19 cellular contexts compared by ENCODE assay signal in genomic region chr1:110228853-110229252, GRCh38. TPM values are rescaled to one million over a fixed set of nuclear protein-coding genes. Genes with fewer than 3 reads are reported as not detected.
A peak's percentile ranks its signal among the peaks of the same experiment; 100 is the strongest.
DNase-seq lines count a peak whose midpoint lies in the region; ATAC-seq and TF ChIP-seq lines count a peak whose summit lies in the region.
"Had no signal": no experiment of that assay in that cellular context is flagged by ENCODE, and none has a peak within 500 bp of the region (broad histone marks: within the 10 kb centered on the region; RNA-seq: fewer than 3 reads in every experiment).

No MANE protein-coding gene starts in this region.

- H3K79me1 ChIP-seq in H9 (ENCODE audit: insufficient read depth, low read depth, low read length, poor library complexity, severe bottlenecking): no peaks in the 10 kb centered on the region

- no peak overlapping the region for H3T11ph ChIP-seq in H9 (ENCODE audit: low read length)

- H3K14ac ChIP-seq in H9 (ENCODE audit: insufficient read depth, low read length): no peak overlapping the region; the same call in 1 of the 2 replicates

- H3K27ac ChIP-seq in H9 (ENCODE audit: insufficient read length, low read depth, low read length) (no peak overlapping the region), angular gyrus (ENCODE audit: low read depth, low read length) (peak overlapping the region; percentile 26), gastrocnemius medialis (peak overlapping the region in 3 of 4 donors; percentile 15 to 68 (median 52)), brain microvascular endothelial cell (no peak overlapping the region)
- no peak overlapping the region for H3K27ac ChIP-seq in CD4-positive, alpha-beta T cell (ENCODE audit: low read depth, low read length)
- H3K27ac ChIP-seq: BLaER1 treated with 17β-estradiol and CSF1 and Interleukin-3, amounts not matched to agents 10 nM and 100 nM had no signal

- no peaks in the 10 kb centered on the region for H3K27me3 Mint-ChIP-seq in H9 (ENCODE audit: low read depth)
- H3K27me3 Mint-ChIP-seq in CD4-positive, alpha-beta T cell: no peaks in the 10 kb centered on the region

- peaks cover 0 to 8% (median 4%) of the 10 kb centered on the region in 3 experiments; a peak in 6 of 7 replicates for H3K36me3 Mint-ChIP-seq in H9 (ENCODE audit: insufficient read depth in 1 of 3, low read depth in 3 of 3)
- peaks cover 16% of the 10 kb centered on the region for H3K36me3 Mint-ChIP-seq in CD4-positive, alpha-beta T cell (ENCODE audit: low read depth)

- no peak overlapping the region for H2AFZ ChIP-seq in H9 (ENCODE audit: low read length)

- no peaks in the 10 kb centered on the region; a peak in 1 of 5 replicates for H3K9me3 Mint-ChIP-seq in H9
- no peaks in the 10 kb centered on the region for H3K9me3 Mint-ChIP-seq in CD4-positive, alpha-beta T cell
- H3K9me3 Mint-ChIP-seq: CD8-positive, alpha-beta T cell had no signal

- no peak overlapping the region for H4K8ac ChIP-seq in H9 (replicated peaks; ENCODE audit: insufficient read length, low read depth, low read length)

- H3K23ac ChIP-seq in H9 (ENCODE audit: insufficient read length, low read depth, low read length): no peak overlapping the region

- no peak overlapping the region for H4K5ac ChIP-seq in H9 (ENCODE audit: insufficient read length, low read depth, low read length)

- in situ Hi-C loops in gastrocnemius medialis (cut with MboI; ENCODE audit: low sequenced_read_pairs in 4 of 4) (no loop called here), GM13976 (cut with MboI; ENCODE audit: low sequenced_read_pairs, unreplicated experiment) (no loop called here), brain microvascular endothelial cell (cut with HindIII; ENCODE audit: low pct_ligation_motif_present, low sequenced_read_pairs) (no loop called here)

- peak overlapping the region in 2 of 3 experiments; percentile 73 to 79; a peak in 2 of 7 replicates for H3K27ac Mint-ChIP-seq in H9
- no peak overlapping the region for H3K27ac Mint-ChIP-seq in CD4-positive, alpha-beta T cell
- H3K27ac Mint-ChIP-seq: CD8-positive, alpha-beta T cell had no signal

- no peak overlapping the region for H3K18ac ChIP-seq in H9 (ENCODE audit: insufficient read length, low read depth, low read length)

- H2BK12ac ChIP-seq in H9 (ENCODE audit: insufficient read length, low read depth, low read length): no peak overlapping the region

- no peak overlapping the region for H3K4me2 ChIP-seq in H9 (ENCODE audit: insufficient read depth, insufficient read length, low read length)
- H3K4me2 ChIP-seq: BLaER1 treated with 17β-estradiol and CSF1 and Interleukin-3, amounts not matched to agents 10 nM and 100 nM had no signal

- CTCF ChIA-PET in CD4-positive, alpha-beta T cell (lab: Charles Lee): no interaction called here

- no peaks in the 10 kb centered on the region for H3K23me2 ChIP-seq in H9 (ENCODE audit: insufficient read length, low read depth, low read length, poor library complexity, severe bottlenecking)

- no peak for TF ChIP-seq POLR2A in gastrocnemius medialis (IDR thresholded peaks at IDR 0.05)

- POLR2A ChIA-PET in CD4-positive, alpha-beta T cell (lab: Charles Lee): no interaction called here

- no peak overlapping the region for H3K4ac ChIP-seq in H9 (ENCODE audit: low read depth, low read length)

- no peak overlapping the region for H2AK5ac ChIP-seq in H9 (ENCODE audit: insufficient read length, low read length)

- no peak overlapping the region for H2BK15ac ChIP-seq in H9 (ENCODE audit: low read depth, low read length)

- peaks cover 7% of the 10 kb centered on the region for H3K9me3 ChIP-seq in H9 (ENCODE audit: control insufficient read depth, low read depth, low read length)
- H3K9me3 ChIP-seq in gastrocnemius medialis: no peaks in the 10 kb centered on the region
- H3K9me3 ChIP-seq in CD4-positive, alpha-beta T cell (ENCODE audit: control insufficient read depth, low read length): no peaks in the 10 kb centered on the region
- H3K9me3 ChIP-seq: BLaER1 treated with 17β-estradiol and CSF1 and Interleukin-3, amounts not matched to agents 10 nM and 100 nM; MG63 had no signal

- peaks cover 15 to 22% of the 10 kb centered on the region in 2 experiments for H3K4me1 Mint-ChIP-seq in H9
- no peaks in the 10 kb centered on the region for H3K4me1 Mint-ChIP-seq in CD4-positive, alpha-beta T cell (ENCODE audit: low read depth)

- no peak overlapping the region for H2BK120ac ChIP-seq in H9 (ENCODE audit: low read depth, low read length, poor library complexity, severe bottlenecking)

- H3K27me3 ChIP-seq in H9 (ENCODE audit: insufficient read depth, low read length): no peaks in the 10 kb centered on the region
- no peaks in the 10 kb centered on the region for H3K27me3 ChIP-seq in gastrocnemius medialis
- H3K27me3 ChIP-seq in brain microvascular endothelial cell (replicated peaks): no peaks in the 10 kb centered on the region
- H3K27me3 ChIP-seq in CD4-positive, alpha-beta T cell (ENCODE audit: control insufficient read depth, insufficient read depth, low read length): no peaks in the 10 kb centered on the region
- H3K27me3 ChIP-seq: BLaER1 treated with 17β-estradiol and CSF1 and Interleukin-3, amounts not matched to agents 10 nM and 100 nM; MG63 had no signal

- TF ChIP-seq CTCF in H9 (conservative IDR thresholded peaks at IDR 0.05) (no peak), gastrocnemius medialis (IDR thresholded peaks at IDR 0.05 in 4 of 5, conservative IDR thresholded peaks at IDR 0.05 in 1 of 5) (no peak), GM13976 (IDR thresholded peaks at IDR 0.05; ENCODE audit: borderline replicate concordance, control extremely low read depth, extremely low read depth, insufficient read depth, missing control alignments) (no peak), brain microvascular endothelial cell (IDR thresholded peaks at IDR 0.05; ENCODE audit: low read depth, low read length, missing control alignments) (no peak)
- no peak for TF ChIP-seq CTCF in CD4-positive, alpha-beta T cell (IDR thresholded peaks at IDR 0.05)

- H3K56ac ChIP-seq in H9 (ENCODE audit: insufficient read length, low read depth, low read length): no peak overlapping the region

- H3K36me3 ChIP-seq in gastrocnemius medialis: no peaks in the 10 kb centered on the region
- H3K36me3 ChIP-seq in brain microvascular endothelial cell (replicated peaks): no peaks in the 10 kb centered on the region

- intact Hi-C loops in gastrocnemius medialis (cut with DNase I; ENCODE audit: low total_unique reads): no loop called here
- intact Hi-C loops in CD4-positive, alpha-beta T cell (cut with DNase I, micrococcal nuclease): no loop called here

- H3K79me2 ChIP-seq in H9 (ENCODE audit: insufficient read depth, low read length): no peaks in the 10 kb centered on the region

- ATAC-seq in esophagus mucosa: peak; percentile 39
- no peak for ATAC-seq in gastrocnemius medialis
- ATAC-seq in CD4-positive, alpha-beta T cell (ENCODE audit: poor library complexity): no peak
- ATAC-seq: CD8-positive, alpha-beta T cell; GM12878 had no signal

- H3K4me1 ChIP-seq in H9 (ENCODE audit: insufficient read depth, low read length): no peaks in the 10 kb centered on the region
- H3K4me1 ChIP-seq in gastrocnemius medialis: no peaks in the 10 kb centered on the region

- no peaks in the 10 kb centered on the region for H4K20me1 ChIP-seq in H9 (ENCODE audit: control insufficient read depth, insufficient read depth, insufficient read length)

- no CpG with 5 or more reads among the region's 9 CpGs for WGBS in H9 (ENCODE audit: extremely low coverage, insufficient read length, low lambda C conversion rate)

- no peak overlapping the region for H2BK5ac ChIP-seq in H9 (ENCODE audit: insufficient read length, low read length)

- no peak overlapping the region for H2BK20ac ChIP-seq in H9 (ENCODE audit: low read depth, low read length, poor library complexity, severe bottlenecking)

- H3K9ac ChIP-seq in H9 (ENCODE audit: extremely low read depth, insufficient read length, low read length): no peak overlapping the region
- H3K9ac ChIP-seq: BLaER1 treated with 17β-estradiol and CSF1 and Interleukin-3, amounts not matched to agents 10 nM and 100 nM had no signal

- no peak overlapping the region for H3K4me3 Mint-ChIP-seq in H9
- no peak overlapping the region for H3K4me3 Mint-ChIP-seq in CD4-positive, alpha-beta T cell
- H3K4me3 Mint-ChIP-seq: CD8-positive, alpha-beta T cell had no signal

- H4K91ac ChIP-seq in H9 (ENCODE audit: insufficient read length, low read depth, low read length): no peak overlapping the region

- DNase-seq in H9 (no peak), gastrocnemius medialis (no peak), GM13976 (ENCODE audit: low spot score) (no peak), NOMO-1 (lab: John Stamatoyannopoulos, UW; ENCODE audit: unreplicated experiment in 2 of 2) (no peak), brain microvascular endothelial cell (no peak)
- no peak for DNase-seq in CD4-positive, alpha-beta T cell
- DNase-seq: 8988T; CD8-positive, alpha-beta T cell; DND-41; GOT3; Kasumi-1; MG63; NCI-H187; NCI-H446; SHP77 had no signal

- H3K4me3 ChIP-seq in gastrocnemius medialis (no peak overlapping the region), brain microvascular endothelial cell (ENCODE audit: low read depth, low read length) (no peak overlapping the region)
- H3K4me3 ChIP-seq: BLaER1 treated with 17β-estradiol and CSF1 and Interleukin-3, amounts not matched to agents 10 nM and 100 nM; GM12878; MG63 had no signal

RNA-seq across cellular contexts. Expression of gene KCNC4, which starts 18.7 kb away (rescaled TPM):
- 8.4 and 8.9 TPM in 2 replicates for total RNA-seq in H9 (2021)
- total RNA-seq in esophagus mucosa: 5.8 TPM
- 1 to 10 TPM; 3.1 to 9.1 (median 4.1) TPM for total RNA-seq in gastrocnemius medialis
- 10 to 100 TPM; 16.5 to 17.7 TPM for total RNA-seq in CD4-positive, alpha-beta T cell

Comparison
In these comparisons a context has a peak if more than half of its experiments do, and no peak if none do; other contexts are left out.
1. H3K27ac ChIP-seq: peak in angular gyrus (single experiment) and gastrocnemius medialis (3 of 4); none in H9 (single experiment), brain microvascular endothelial cell (single experiment) and CD4-positive, alpha-beta T cell (single experiment).